ENCODE assay signal across 1 cellular context in the genomic region with DNA sequence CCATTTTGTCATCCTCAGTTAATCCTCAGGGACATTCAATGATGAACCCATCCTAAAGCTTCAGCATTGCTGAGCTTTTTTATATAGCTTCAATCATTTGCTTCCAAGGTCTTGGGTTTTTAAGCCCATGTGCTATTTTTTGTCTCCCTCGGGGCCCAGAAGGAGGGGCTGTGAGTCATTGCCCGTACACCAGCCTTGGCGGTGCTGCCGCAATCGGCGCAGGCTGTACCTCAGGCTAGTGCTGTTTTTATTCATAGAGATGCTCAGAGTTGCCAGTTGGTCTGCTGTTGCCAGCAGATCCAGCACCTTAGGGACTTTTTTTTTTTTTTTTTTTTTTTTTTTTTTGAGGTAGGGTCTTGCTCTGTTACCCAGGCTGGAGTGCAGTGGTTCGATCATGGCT.
TF ChIP-seq lines count a peak whose summit lies in the region.

No MANE protein-coding gene starts in this region.

TF ChIP-seq in K562, 482 proteins besides CTCF, POLR2A, EP300 and RAD21:
- TF ChIP-seq TCF7L2 (IDR thresholded peaks at IDR 0.05; ENCODE audit: low read depth, low read length): no peak
- no peak for TF ChIP-seq GABPB2 (CRISPR knock-in tag; conservative IDR thresholded peaks at IDR 0.05)
- TF ChIP-seq, protein P1, sequence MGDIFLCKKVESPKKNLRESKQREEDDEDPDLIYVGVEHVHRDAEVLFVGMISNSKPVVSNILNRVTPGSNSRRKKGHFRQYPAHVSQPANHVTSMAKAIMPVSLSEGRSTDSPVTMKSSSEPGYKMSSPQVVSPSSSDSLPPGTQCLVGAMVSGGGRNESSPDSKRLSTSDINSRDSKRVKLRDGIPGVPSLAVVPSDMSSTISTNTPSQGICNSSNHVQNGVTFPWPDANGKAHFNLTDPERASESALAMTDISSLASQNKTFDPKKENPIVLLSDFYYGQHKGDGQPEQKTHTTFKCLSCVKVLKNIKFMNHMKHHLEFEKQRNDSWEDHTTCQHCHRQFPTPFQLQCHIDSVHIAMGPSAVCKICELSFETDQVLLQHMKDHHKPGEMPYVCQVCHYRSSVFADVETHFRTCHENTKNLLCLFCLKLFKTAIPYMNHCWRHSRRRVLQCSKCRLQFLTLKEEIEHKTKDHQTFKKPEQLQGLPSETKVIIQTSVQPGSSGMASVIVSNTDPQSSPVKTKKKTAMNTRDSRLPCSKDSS (IDR thresholded peaks at IDR 0.05; ENCODE audit: low read depth, partially characterized antibody): no peak
- TF ChIP-seq FOSL1 (tag; conservative IDR thresholded peaks at IDR 0.05): peak; percentile 34; the same call in 1 of the 2 replicates
- TF ChIP-seq ILF3 (IDR thresholded peaks at IDR 0.05; ENCODE audit: borderline replicate concordance): no peak
- TF ChIP-seq, protein P2, sequence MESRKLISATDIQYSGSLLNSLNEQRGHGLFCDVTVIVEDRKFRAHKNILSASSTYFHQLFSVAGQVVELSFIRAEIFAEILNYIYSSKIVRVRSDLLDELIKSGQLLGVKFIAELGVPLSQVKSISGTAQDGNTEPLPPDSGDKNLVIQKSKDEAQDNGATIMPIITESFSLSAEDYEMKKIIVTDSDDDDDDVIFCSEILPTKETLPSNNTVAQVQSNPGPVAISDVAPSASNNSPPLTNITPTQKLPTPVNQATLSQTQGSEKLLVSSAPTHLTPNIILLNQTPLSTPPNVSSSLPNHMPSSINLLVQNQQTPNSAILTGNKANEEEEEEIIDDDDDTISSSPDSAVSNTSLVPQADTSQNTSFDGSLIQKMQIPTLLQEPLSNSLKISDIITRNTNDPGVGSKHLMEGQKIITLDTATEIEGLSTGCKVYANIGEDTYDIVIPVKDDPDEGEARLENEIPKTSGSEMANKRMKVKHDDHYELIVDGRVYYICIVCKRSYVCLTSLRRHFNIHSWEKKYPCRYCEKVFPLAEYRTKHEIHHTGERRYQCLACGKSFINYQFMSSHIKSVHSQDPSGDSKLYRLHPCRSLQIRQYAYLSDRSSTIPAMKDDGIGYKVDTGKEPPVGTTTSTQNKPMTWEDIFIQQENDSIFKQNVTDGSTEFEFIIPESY (CRISPR knock-in tag; IDR thresholded peaks at IDR 0.05): peak; percentile 83
- peak; percentile 29 for TF ChIP-seq HNRNPLL (IDR thresholded peaks at IDR 0.05; ENCODE audit: low read depth, low read length, poor library complexity, severe bottlenecking)
